ENCODE assay signal across 21 cellular contexts in genomic region chr14:24255438-24255837, GRCh38. TPM values are rescaled to one million over a fixed set of nuclear protein-coding genes. Genes with fewer than 3 reads are reported as not detected.
DNase-seq lines count a peak whose midpoint lies in the region; ATAC-seq, FAIRE-seq and TF ChIP-seq lines count a peak whose summit lies in the region.
"Had no signal": no experiment of that assay in that cellular context is flagged by ENCODE, and none has a peak within 500 bp of the region (broad histone marks: within the 10 kb centered on the region; RNA-seq: fewer than 3 reads in every experiment).

No MANE protein-coding gene starts in this region.

- H4K20me1 ChIP-seq in K562 (replicated peaks; ENCODE audit: control insufficient read depth, insufficient read depth, low read length), result no peaks in the 10 kb centered on the region
- H4K20me1 ChIP-seq: BLaER1 had no signal

- POLR2A ChIA-PET in K562 (lab: Yijun Ruan, JAX), result interaction anchor here (0.6 to 1.6 kb wide), 3 partner anchors 12 to 44 kb away, joined by 3 to 5 read pairs (median 3); partner anchors contain the start of genes DHRS1 and NOP9

- H3K27me3 ChIP-seq in K562 (ENCODE audit: control insufficient read depth in 2 of 2, insufficient read depth in 2 of 2, low read length in 2 of 2), result no peaks in the 10 kb centered on the region
- H3K27me3 ChIP-seq: BLaER1 had no signal

- no peaks in the 10 kb centered on the region for H3K9me3 ChIP-seq in K562 (replicated peaks; ENCODE audit: control insufficient read depth, insufficient read depth, low read depth, low read length)
- H3K9me3 ChIP-seq: BLaER1, Caco-2 had no signal

- no TSS peak for BruUV-seq in K562 (replicated peaks; lab: Mats Ljungman, UMichigan)

- no peak for TF ChIP-seq CTCF in K562 (IDR thresholded peaks at IDR 0.05 in 2 of 3, conservative IDR thresholded peaks at IDR 0.05 in 1 of 3; ENCODE audit: insufficient read depth in 2 of 3, low read depth in 1 of 3, low read length in 3 of 3)

- in situ Hi-C loops in K562 (cut with MboI), result no loop called here

- DNase-seq in left cardiac atrium (peak; percentile 17), Right ventricle myocardium superior (no peak), K562 (ENCODE audit: extremely low read depth in 1 of 4, low spot score in 3 of 4) (no peak), posterior vena cava (ENCODE audit: low spot score) (peak; percentile 60), amniotic stem cell (lab: John Stamatoyannopoulos, UW) (no peak), dedifferentiated amniotic fluid mesenchymal stem cell (ENCODE audit: extremely low spot score) (no peak)
- DNase-seq: Caco-2; CD4-positive, CD25-positive, alpha-beta regulatory T cell; CD8-positive, alpha-beta T cell; DMS153; DND-41; GOT3; HCEC 1CT had no signal

- H3K4me1 ChIP-seq in K562 (replicated peaks in 1 of 2; ENCODE audit: control insufficient read depth in 2 of 2, insufficient read depth in 2 of 2, low read length in 2 of 2), result peaks cover 22 to 46% of the 10 kb centered on the region in 2 experiments; a peak in 4 of 5 replicates

- peak overlapping the region; percentile 13 to 44; a peak in 1 of 4 replicates for H3K9ac ChIP-seq in K562 (ENCODE audit: insufficient read depth in 1 of 2, low read depth in 2 of 2, low read length in 2 of 2)
- H3K9ac ChIP-seq: BLaER1 had no signal

- no peak for ATAC-seq in left cardiac atrium
- no peak for ATAC-seq in Right ventricle myocardium superior (ENCODE audit: poor library complexity)
- ATAC-seq in K562, result no peak
- ATAC-seq in HG03571 (IDR thresholded peaks at IDR 0.05; ENCODE audit: unreplicated experiment), result no peak
- ATAC-seq: CD8-positive, alpha-beta T cell had no signal

- FAIRE-seq in K562 (lab: Jason Lieb, UNC), result peak; percentile 6
- FAIRE-seq: A204.1, G401.6, GM12892, H54 had no signal

- no peak for TF ChIP-seq POLR2A in K562 (conservative IDR thresholded peaks at IDR 0.05)

- H3K4me2 ChIP-seq in K562 (ENCODE audit: insufficient read depth, low read length), result peak overlapping the region; percentile 67; the same call in 1 of the 2 replicates
- H3K4me2 ChIP-seq: BLaER1 had no signal

- no peaks in the 10 kb centered on the region; the same call in 1 of the 3 replicates for H3K36me3 ChIP-seq in K562 (ENCODE audit: control insufficient read depth, insufficient read depth, low read length)

- H3K79me2 ChIP-seq in K562 (ENCODE audit: control insufficient read depth, insufficient read depth, low read length), result no peaks in the 10 kb centered on the region

- no peak for TF ChIP-seq EP300 in K562 (IDR thresholded peaks at IDR 0.05; ENCODE audit: low read length)

- no peak for TF ChIP-seq RAD21 in K562 (CRISPR knock-in tag; conservative IDR thresholded peaks at IDR 0.05 in 1 of 2, IDR thresholded peaks at IDR 0.05 in 1 of 2)

- intact Hi-C loops in left cardiac atrium (cut with DNase I), result no loop called here
- intact Hi-C loops in Right ventricle myocardium superior (cut with DNase I), result loop anchor here (5.0 kb wide), 1 partner anchor 37 kb away; no protein-coding TSS in a partner anchor
- intact Hi-C loops in K562 (cut with micrococcal nuclease), result no loop called here
- intact Hi-C loops in posterior vena cava (cut with DNase I), result loop anchor here in 1 of 2 donors (10.0 kb wide), 1 partner anchor 49 kb away; the partner anchor contains the start of gene CIDEB

- H2AFZ ChIP-seq in K562 (ENCODE audit: low read depth, low read length), result peak overlapping the region; percentile 82

- WGBS in K562 (ENCODE audit: insufficient coverage, low coverage, missing lambda C conversion rate), result 42% methylated on average over 4 of the region's 8 CpGs

- no peaks in the 10 kb centered on the region for H3K9me1 ChIP-seq in K562 (ENCODE audit: control insufficient read depth, insufficient read depth, low read length)

- peak overlapping the region; percentile 62 for H3K27ac ChIP-seq in K562 (ENCODE audit: extremely low read depth, low read depth, low read length)
- H3K27ac ChIP-seq: 22Rv1, BLaER1, C4-2B had no signal

- no peak overlapping the region for H3K4me3 ChIP-seq in K562
- H3K4me3 ChIP-seq: BLaER1 had no signal

- CTCF ChIA-PET in K562 (lab: Yijun Ruan, JAX; ENCODE audit: low intra/inter-chr PET ratio), result no interaction called here

RNA-seq across cellular contexts. Expression of gene TGM1, which starts 7.5 kb away (rescaled TPM):
- total RNA-seq in left cardiac atrium (1 to 10 TPM; 5.5 to 6.4 TPM), Right ventricle myocardium superior (1.1 TPM), K562 (2014; rRNA removed) (1.0 and 1.7 TPM in 2 replicates), K562 (2014; rRNA removed; fragmentation: Illumina TruSeq; extraction: Trizol) (0.19 and 0.29 TPM in 2 replicates), K562 (2015; rRNA removed; fragmentation: Illumina TruSeq; extraction: Trizol) (0.40 and 0.45 TPM in 2 replicates), K562 (2021) (0.63 and 2.4 TPM in 2 replicates), posterior vena cava (1 to 10 TPM in 1 of 2 donors, under 1 TPM in 1; 0.14 to 1.7 TPM)
- total RNA-seq in K562 (2011; cell fraction: chromatin; rRNA removed; ENCODE audit: low replicate concordance), result 12.3 and 30.0 TPM in 2 replicates
- 15.0 and 17.6 TPM in 2 replicates for total RNA-seq in K562 (2011; cell fraction: nucleolus; rRNA removed)
- total RNA-seq in K562 (2011; cell fraction: nucleoplasm; rRNA removed), result 9.9 and 10.5 TPM in 2 replicates
- polyA plus RNA-seq in K562 (2011; rRNA removed) (1.0 and 2.1 TPM in 2 replicates), K562 (2014; fragmentation: Illumina TruSeq; extraction: Trizol) (0.83 and 0.88 TPM in 2 replicates), K562 (2014; fragmentation: Nextera tagmentation; extraction: Ambion mirVana) (under 1 TPM; 0.13 to 0.20 TPM), K562 (2014; rRNA removed) (0.76 and 4.4 TPM in 2 replicates)
- 1.5 and 2.1 TPM in 2 replicates for polyA plus RNA-seq in K562 (2011; cell fraction: cytosol; rRNA removed)
- polyA plus RNA-seq in K562 (2011; cell fraction: nucleus; rRNA removed), result 18.7 and 21.7 TPM in 2 replicates
- 0.61 and 1.5 TPM in 2 replicates for polyA plus RNA-seq in K562 (2012)
- 0.28 and 0.66 TPM in 2 replicates for polyA minus RNA-seq in K562 (2011; rRNA and poly(A)+ RNA removed)
- not detected in 2 replicates for polyA minus RNA-seq in K562 (2011; cell fraction: cytosol; rRNA and poly(A)+ RNA removed)
- 3.5 and 3.7 TPM in 2 replicates for polyA minus RNA-seq in K562 (2011; cell fraction: nucleus; rRNA and poly(A)+ RNA removed)
- polyA plus RNA-seq: CD4-positive, CD25-positive, alpha-beta regulatory T cell had no signal

RNA-seq across cellular contexts. Expression of gene TINF2, which starts 13.0 kb away (rescaled TPM):
- total RNA-seq in left cardiac atrium (10 to 100 TPM; 45.3 to 49.2 TPM), Right ventricle myocardium superior (28.7 TPM), K562 (2014; rRNA removed) (13.8 and 19.3 TPM in 2 replicates), K562 (2014; rRNA removed; fragmentation: Illumina TruSeq; extraction: Trizol) (20.2 and 21.5 TPM in 2 replicates), K562 (2015; rRNA removed; fragmentation: Illumina TruSeq; extraction: Trizol) (18.6 and 19.0 TPM in 2 replicates), K562 (2021) (20.9 and 24.1 TPM in 2 replicates), posterior vena cava (10 to 100 TPM; 77.8 to 85.1 TPM)
- 21.0 and 30.8 TPM in 2 replicates for total RNA-seq in K562 (2011; cell fraction: chromatin; rRNA removed; ENCODE audit: low replicate concordance)
- total RNA-seq in K562 (2011; cell fraction: nucleolus; rRNA removed), result 23.3 and 23.8 TPM in 2 replicates
- 18.8 and 21.9 TPM in 2 replicates for total RNA-seq in K562 (2011; cell fraction: nucleoplasm; rRNA removed)
- polyA plus RNA-seq in K562 (2011; rRNA removed) (15.6 and 18.5 TPM in 2 replicates), K562 (2014; fragmentation: Illumina TruSeq; extraction: Trizol) (31.5 and 33.8 TPM in 2 replicates), K562 (2014; fragmentation: Nextera tagmentation; extraction: Ambion mirVana) (10 to 100 TPM in 1 of 2 experiments, 1 to 10 TPM in 1; 9.7 to 11.3 TPM), K562 (2014; rRNA removed) (12.0 and 14.9 TPM in 2 replicates)
- polyA plus RNA-seq in K562 (2011; cell fraction: cytosol; rRNA removed), result 13.3 and 15.7 TPM in 2 replicates
- 29.9 and 31.3 TPM in 2 replicates for polyA plus RNA-seq in K562 (2011; cell fraction: nucleus; rRNA removed)
- polyA plus RNA-seq in K562 (2012), result 21.8 and 23.9 TPM in 2 replicates
- 8.1 and 9.1 TPM in 2 replicates for polyA minus RNA-seq in K562 (2011; rRNA and poly(A)+ RNA removed)
- 5.2 and 5.6 TPM in 2 replicates for polyA minus RNA-seq in K562 (2011; cell fraction: cytosol; rRNA and poly(A)+ RNA removed)
- 11.3 and 14.3 TPM in 2 replicates for polyA minus RNA-seq in K562 (2011; cell fraction: nucleus; rRNA and poly(A)+ RNA removed)

RNA-seq across cellular contexts. Expression of gene RABGGTA, which starts 16.0 kb away (rescaled TPM):
- 10 to 100 TPM; 16.1 to 18.6 TPM for total RNA-seq in left cardiac atrium
- total RNA-seq in Right ventricle myocardium superior, result 20.3 TPM
- 42.3 and 150 TPM in 2 replicates for total RNA-seq in K562 (2011; cell fraction: chromatin; rRNA removed; ENCODE audit: low replicate concordance)
- 101 TPM in 2 replicates for total RNA-seq in K562 (2011; cell fraction: nucleolus; rRNA removed)
- 64.9 and 65.0 TPM in 2 replicates for total RNA-seq in K562 (2011; cell fraction: nucleoplasm; rRNA removed)
- total RNA-seq in K562 (2014; rRNA removed), result 15.9 and 18.7 TPM in 2 replicates
- total RNA-seq in K562 (2014; rRNA removed; fragmentation: Illumina TruSeq; extraction: Trizol), result 4.2 and 4.5 TPM in 2 replicates
- 8.8 and 9.4 TPM in 2 replicates for total RNA-seq in K562 (2015; rRNA removed; fragmentation: Illumina TruSeq; extraction: Trizol)
- total RNA-seq in K562 (2021), result 19.2 and 21.0 TPM in 2 replicates
- 9.6 and 30.0 TPM in 2 replicates for polyA plus RNA-seq in K562 (2011; rRNA removed)
- 22.7 and 32.3 TPM in 2 replicates for polyA plus RNA-seq in K562 (2011; cell fraction: cytosol; rRNA removed)
- polyA plus RNA-seq in K562 (2011; cell fraction: nucleus; rRNA removed), result 122 and 134 TPM in 2 replicates
- 16.4 and 32.0 TPM in 2 replicates for polyA plus RNA-seq in K562 (2012)
- polyA plus RNA-seq in K562 (2014; fragmentation: Illumina TruSeq; extraction: Trizol), result 15.4 and 18.1 TPM in 2 replicates
- polyA plus RNA-seq in K562 (2014; fragmentation: Nextera tagmentation; extraction: Ambion mirVana), result 10 to 100 TPM; 20.3 to 24.2 TPM
- polyA plus RNA-seq in K562 (2014; rRNA removed), result 15.5 and 16.5 TPM in 2 replicates
- polyA minus RNA-seq in K562 (2011; rRNA and poly(A)+ RNA removed), result 13.1 and 19.4 TPM in 2 replicates
- 18.9 and 20.4 TPM in 2 replicates for polyA minus RNA-seq in K562 (2011; cell fraction: cytosol; rRNA and poly(A)+ RNA removed)
- polyA minus RNA-seq in K562 (2011; cell fraction: nucleus; rRNA and poly(A)+ RNA removed), result 40.7 and 53.3 TPM in 2 replicates
- total RNA-seq in posterior vena cava, result 10 to 100 TPM; 14.5 to 17.3 TPM

RNA-seq across cellular contexts. Expression of gene GMPR2, which starts 22.7 kb away (rescaled TPM):
- 10 to 100 TPM; 24.1 to 34.1 TPM for total RNA-seq in left cardiac atrium
- 26.2 TPM for total RNA-seq in Right ventricle myocardium superior
- total RNA-seq in K562 (2011; cell fraction: chromatin; rRNA removed; ENCODE audit: low replicate concordance), result 55.4 and 58.6 TPM in 2 replicates
- total RNA-seq in K562 (2011; cell fraction: nucleolus; rRNA removed), result 42.4 and 43.9 TPM in 2 replicates
- 34.0 and 44.4 TPM in 2 replicates for total RNA-seq in K562 (2011; cell fraction: nucleoplasm; rRNA removed)
- 37.9 and 40.0 TPM in 2 replicates for total RNA-seq in K562 (2014; rRNA removed)
- total RNA-seq in K562 (2014; rRNA removed; fragmentation: Illumina TruSeq; extraction: Trizol), result 35.9 and 38.7 TPM in 2 replicates
- 29.0 and 30.5 TPM in 2 replicates for total RNA-seq in K562 (2015; rRNA removed; fragmentation: Illumina TruSeq; extraction: Trizol)
- 32.6 and 35.2 TPM in 2 replicates for total RNA-seq in K562 (2021)
- polyA plus RNA-seq in K562 (2011; rRNA removed), result 36.3 and 44.1 TPM in 2 replicates
- 24.1 and 39.4 TPM in 2 replicates for polyA plus RNA-seq in K562 (2011; cell fraction: cytosol; rRNA removed)
- polyA plus RNA-seq in K562 (2011; cell fraction: nucleus; rRNA removed), result 124 and 126 TPM in 2 replicates
- 44.7 and 62.7 TPM in 2 replicates for polyA plus RNA-seq in K562 (2012)
- polyA plus RNA-seq in K562 (2014; fragmentation: Illumina TruSeq; extraction: Trizol), result 38.8 and 40.5 TPM in 2 replicates
- 10 to 100 TPM; 40.0 to 67.4 TPM for polyA plus RNA-seq in K562 (2014; fragmentation: Nextera tagmentation; extraction: Ambion mirVana)
- 26.4 and 28.4 TPM in 2 replicates for polyA plus RNA-seq in K562 (2014; rRNA removed)
- polyA minus RNA-seq in K562 (2011; rRNA and poly(A)+ RNA removed), result 28.0 and 29.2 TPM in 2 replicates
- 17.1 and 18.0 TPM in 2 replicates for polyA minus RNA-seq in K562 (2011; cell fraction: cytosol; rRNA and poly(A)+ RNA removed)
- polyA minus RNA-seq in K562 (2011; cell fraction: nucleus; rRNA and poly(A)+ RNA removed), result 26.5 and 46.5 TPM in 2 replicates
- total RNA-seq in posterior vena cava, result 10 to 100 TPM; 34.4 to 42.0 TPM

RNA-seq across cellular contexts. Expression of gene NEDD8, which starts 23.3 kb away (rescaled TPM):
- total RNA-seq in left cardiac atrium (100 to 1,000 TPM; 162 to 186 TPM), Right ventricle myocardium superior (212 TPM), K562 (2014; rRNA removed) (219 and 275 TPM in 2 replicates), K562 (2014; rRNA removed; fragmentation: Illumina TruSeq; extraction: Trizol) (260 and 291 TPM in 2 replicates), K562 (2015; rRNA removed; fragmentation: Illumina TruSeq; extraction: Trizol) (235 and 243 TPM in 2 replicates), K562 (2021) (139 and 142 TPM in 2 replicates), posterior vena cava (100 to 1,000 TPM; 121 to 125 TPM)
- 34.2 and 38.9 TPM in 2 replicates for total RNA-seq in K562 (2011; cell fraction: chromatin; rRNA removed; ENCODE audit: low replicate concordance)
- 33.3 and 34.2 TPM in 2 replicates for total RNA-seq in K562 (2011; cell fraction: nucleolus; rRNA removed)
- 51.0 and 88.3 TPM in 2 replicates for total RNA-seq in K562 (2011; cell fraction: nucleoplasm; rRNA removed)
- polyA plus RNA-seq in K562 (2011; rRNA removed) (218 and 229 TPM in 2 replicates), K562 (2014; fragmentation: Illumina TruSeq; extraction: Trizol) (225 and 233 TPM in 2 replicates), K562 (2014; fragmentation: Nextera tagmentation; extraction: Ambion mirVana) (100 to 1,000 TPM; 628 to 691 TPM), K562 (2014; rRNA removed) (328 and 342 TPM in 2 replicates)
- 163 and 225 TPM in 2 replicates for polyA plus RNA-seq in K562 (2011; cell fraction: cytosol; rRNA removed)
- 74.2 and 117 TPM in 2 replicates for polyA plus RNA-seq in K562 (2011; cell fraction: nucleus; rRNA removed)
- 143 and 265 TPM in 2 replicates for polyA plus RNA-seq in K562 (2012)
- 115 and 124 TPM in 2 replicates for polyA minus RNA-seq in K562 (2011; rRNA and poly(A)+ RNA removed)
- 27.9 and 42.0 TPM in 2 replicates for polyA minus RNA-seq in K562 (2011; cell fraction: cytosol; rRNA and poly(A)+ RNA removed)
- polyA minus RNA-seq in K562 (2011; cell fraction: nucleus; rRNA and poly(A)+ RNA removed), result 14.8 and 24.7 TPM in 2 replicates

Comparison
In these comparisons a context has a peak if more than half of its experiments do, and no peak if none do; other contexts are left out.
1. DNase-seq: peak in left cardiac atrium (single experiment) and posterior vena cava (single experiment); none in Right ventricle myocardium superior (single experiment), K562 (0 of 4), amniotic stem cell (single experiment) and dedifferentiated amniotic fluid mesenchymal stem cell (single experiment).